In genomic region chr18:808086-808485, GRCh38 we compare ENCODE assay signal across 1 cellular context.
TF ChIP-seq lines count a peak whose summit lies in the region.

No MANE protein-coding gene starts in this region.

TF ChIP-seq in GM12878, 131 proteins besides CTCF, POLR2A, EP300 and RAD21 (continued from another document):
- TF ChIP-seq ZNF687 (IDR thresholded peaks at IDR 0.05), result no peak
- no peak for TF ChIP-seq E2F8 (IDR thresholded peaks at IDR 0.05; ENCODE audit: low read depth, partially characterized antibody)
- no peak for TF ChIP-seq TCF12 (IDR thresholded peaks at IDR 0.05; ENCODE audit: low read depth, low read length)
- TF ChIP-seq SPI1 (IDR thresholded peaks at IDR 0.05; ENCODE audit: borderline replicate concordance, insufficient read depth, low read depth, low read length), result no peak
- no peak for TF ChIP-seq CHD1 (IDR thresholded peaks at IDR 0.05; ENCODE audit: low read depth, low read length)
- TF ChIP-seq ZSCAN29 (IDR thresholded peaks at IDR 0.05), result no peak
- no peak for TF ChIP-seq YY1 (IDR thresholded peaks at IDR 0.05; ENCODE audit: low read depth, low read length)
- no peak for TF ChIP-seq SUPT20H (IDR thresholded peaks at IDR 0.05; ENCODE audit: borderline replicate concordance, control insufficient read depth, low read depth, low read length)
- TF ChIP-seq HCFC1 (IDR thresholded peaks at IDR 0.05; ENCODE audit: low read length), result no peak
- TF ChIP-seq CREM (IDR thresholded peaks at IDR 0.05; ENCODE audit: low read depth), result no peak
- TF ChIP-seq HDAC2 (IDR thresholded peaks at IDR 0.05), result no peak
